Comparison of ENCODE assay signal across 8 cellular contexts in the genomic region with DNA sequence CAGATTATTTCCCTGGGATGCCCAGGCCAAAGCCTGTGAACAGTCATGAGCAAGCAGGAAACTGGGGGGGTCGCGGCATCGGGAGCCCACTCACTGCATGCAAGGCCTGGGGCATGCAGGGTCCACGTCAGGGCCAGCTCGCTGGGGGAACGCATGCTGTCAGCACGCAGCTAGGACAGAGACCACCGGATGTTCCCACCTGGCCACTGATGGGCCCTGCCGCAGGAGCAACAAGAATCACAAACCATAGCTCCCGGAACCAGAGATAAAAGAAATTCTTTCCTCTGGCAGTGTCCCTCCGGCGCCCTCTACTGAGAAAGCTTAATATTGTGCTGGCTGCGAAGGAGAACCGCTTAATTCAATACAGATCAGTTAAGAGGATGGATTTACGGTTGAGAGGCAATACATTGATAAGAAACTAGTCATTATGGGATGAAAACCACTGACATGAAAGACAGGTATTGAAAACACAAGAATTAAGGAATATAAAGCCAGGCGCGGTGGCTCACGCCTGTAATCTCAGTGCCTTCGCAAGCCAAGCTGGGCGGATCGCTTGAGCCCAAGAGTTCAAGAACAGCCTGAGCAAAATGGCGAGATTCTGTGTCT. TPM values are rescaled to one million over a fixed set of nuclear protein-coding genes. Genes with fewer than 3 reads are reported as not detected.
DNase-seq lines count a peak whose midpoint lies in the region; ATAC-seq and TF ChIP-seq lines count a peak whose summit lies in the region.

No MANE protein-coding gene starts in this region.

- BruUV-seq in Panc1 (replicated peaks; lab: Mats Ljungman, UMichigan): no TSS peak

- in situ Hi-C loops in Panc1 (cut with HindIII; ENCODE audit: low pct_unique_long_range_greater_than_20kb, low sequenced_read_pairs): loop anchor here (10.0 kb wide), 1 partner anchor 215 kb away; no protein-coding TSS in a partner anchor

- TF ChIP-seq CTCF in C4-2B (conservative IDR thresholded peaks at IDR 0.05) (peak; percentile 97), Panc1 (IDR thresholded peaks at IDR 0.05) (peak; percentile 97), esophagus muscularis mucosa (IDR thresholded peaks at IDR 0.05) (peak; percentile 68 to 91 (median 70)), nephron (IDR thresholded peaks at IDR 0.05; ENCODE audit: unreplicated experiment in 3 of 3) (peak; percentile 80 to 82 (median 82))

- no peak for TF ChIP-seq POLR2A in esophagus muscularis mucosa (IDR thresholded peaks at IDR 0.05; ENCODE audit: low read depth)

- no peaks in the 10 kb centered on the region for H3K36me3 Mint-ChIP-seq in activated T-cell treated with anti-CD3 and anti-CD28 coated beads, Interleukin-2, amount 50 U/mL, for 4 hours (ENCODE audit: insufficient read depth)
- H3K36me3 Mint-ChIP-seq in nephron (ENCODE audit: low read depth): no peaks in the 10 kb centered on the region
- no peaks in the 10 kb centered on the region for H3K36me3 Mint-ChIP-seq in stimulated activated naive CD8-positive, alpha-beta T cell treated with anti-CD3 and anti-CD28 coated beads, Interleukin-15, Interleukin-2, amounts not matched to agents 100 ng/mL and 50 ng/mL, for 24 hours (ENCODE audit: low read depth)

- H3K27me3 ChIP-seq in Panc1 (ENCODE audit: control insufficient read depth, insufficient read depth, low read length) (no peaks in the 10 kb centered on the region), esophagus muscularis mucosa (peaks cover 0 to 6% (median 0%) of the 10 kb centered on the region in 4 donors)

- POLR2A ChIA-PET in Panc1 (lab: Charles Lee): interaction anchor here (0.7 kb wide), 1 partner anchor 179 kb away, joined by 3 read pairs; no protein-coding TSS in a partner anchor

- H3K9me3 Mint-ChIP-seq in activated T-cell treated with anti-CD3 and anti-CD28 coated beads, Interleukin-2, amount 50 U/mL, for 4 hours: no peaks in the 10 kb centered on the region
- H3K9me3 Mint-ChIP-seq in nephron: no peaks in the 10 kb centered on the region
- no peaks in the 10 kb centered on the region for H3K9me3 Mint-ChIP-seq in stimulated activated naive CD8-positive, alpha-beta T cell treated with anti-CD3 and anti-CD28 coated beads, Interleukin-15, Interleukin-2, amounts not matched to agents 100 ng/mL and 50 ng/mL, for 24 hours

- DNase-seq in HUDEP-2 (lab: John Stamatoyannopoulos, UW; ENCODE audit: unreplicated experiment in 76 of 76) (peak in 54 of 76 experiments; percentile 10 to 71 (median 38)), Panc1 (ENCODE audit: low read depth, low spot score) (no peak), esophagus muscularis mucosa (ENCODE audit: extremely low spot score) (no peak)
- peak; percentile 55 for DNase-seq in activated T-cell treated with anti-CD3 and anti-CD28 coated beads, Interleukin-2, amount 50 U/mL, for 4 hours

- H3K36me3 ChIP-seq in Panc1 (ENCODE audit: control insufficient read depth, insufficient read depth, low read length) (no peaks in the 10 kb centered on the region), esophagus muscularis mucosa (no peaks in the 10 kb centered on the region)

- WGBS in esophagus muscularis mucosa: 22% methylated on average over 19 of the region's 22 CpGs

- intact Hi-C loops in Panc1 (cut with micrococcal nuclease; ENCODE audit: unreplicated experiment) (no loop called here), esophagus muscularis mucosa (cut with DNase I) (loop anchor here (2.0 to 5.0 kb wide), 2 partner anchors 161 to 252 kb away; no protein-coding TSS in a partner anchor)

- H3K27ac ChIP-seq in C4-2B: no peak overlapping the region
- no peak overlapping the region for H3K27ac ChIP-seq in Panc1 (ENCODE audit: low read length)
- no peak overlapping the region for H3K27ac ChIP-seq in esophagus muscularis mucosa (replicated peaks in 1 of 4)

- no peak for TF ChIP-seq EP300 in esophagus muscularis mucosa (IDR thresholded peaks at IDR 0.05)

- H3K9me3 ChIP-seq in Panc1 (ENCODE audit: control insufficient read depth, insufficient read depth, low read depth, low read length) (no peaks in the 10 kb centered on the region), esophagus muscularis mucosa (no peaks in the 10 kb centered on the region)

- no peaks in the 10 kb centered on the region for H3K27me3 Mint-ChIP-seq in activated T-cell treated with anti-CD3 and anti-CD28 coated beads, Interleukin-2, amount 50 U/mL, for 4 hours (ENCODE audit: low read depth)
- peaks cover 16% of the 10 kb centered on the region for H3K27me3 Mint-ChIP-seq in nephron (ENCODE audit: low read depth)
- H3K27me3 Mint-ChIP-seq in stimulated activated naive CD8-positive, alpha-beta T cell treated with anti-CD3 and anti-CD28 coated beads, Interleukin-15, Interleukin-2, amounts not matched to agents 100 ng/mL and 50 ng/mL, for 24 hours: no peaks in the 10 kb centered on the region

- no peaks in the 10 kb centered on the region for H3K4me1 ChIP-seq in Panc1 (ENCODE audit: control insufficient read depth, insufficient read depth, low read length)
- H3K4me1 ChIP-seq in esophagus muscularis mucosa: peaks cover 3 to 9% (median 6%) of the 10 kb centered on the region in 4 donors

- H3K27ac Mint-ChIP-seq in nephron: peak overlapping the region in 2 of 3 experiments; percentile 14 to 33
- H3K27ac Mint-ChIP-seq in stimulated activated naive CD8-positive, alpha-beta T cell treated with anti-CD3 and anti-CD28 coated beads, Interleukin-15, Interleukin-2, amounts not matched to agents 100 ng/mL and 50 ng/mL, for 24 hours: no peak overlapping the region

- CTCF ChIA-PET in Panc1 (lab: Charles Lee): interaction anchor here (0.6 to 1.8 kb wide), 13 partner anchors 8 to 623 kb away, joined by 3 to 11 read pairs (median 5); a partner anchor contains a TSS

- peaks cover 4% of the 10 kb centered on the region for H3K4me1 Mint-ChIP-seq in activated T-cell treated with anti-CD3 and anti-CD28 coated beads, Interleukin-2, amount 50 U/mL, for 4 hours (ENCODE audit: low read depth)
- peaks cover 20% of the 10 kb centered on the region for H3K4me1 Mint-ChIP-seq in nephron
- peaks cover 9% of the 10 kb centered on the region for H3K4me1 Mint-ChIP-seq in stimulated activated naive CD8-positive, alpha-beta T cell treated with anti-CD3 and anti-CD28 coated beads, Interleukin-15, Interleukin-2, amounts not matched to agents 100 ng/mL and 50 ng/mL, for 24 hours (ENCODE audit: low read depth)

- ATAC-seq in Panc1 (peak; percentile 91), GM21786 (IDR thresholded peaks at IDR 0.05; ENCODE audit: unreplicated experiment) (no peak)
- ATAC-seq in activated T-cell treated with anti-CD3 and anti-CD28 coated beads, Interleukin-2, amount 50 U/mL, for 4 hours: peak; percentile 81 to 91

- H3K4me3 Mint-ChIP-seq in activated T-cell treated with anti-CD3 and anti-CD28 coated beads, Interleukin-2, amount 50 U/mL, for 4 hours: peak overlapping the region; percentile 35
- peak overlapping the region in 1 of 3 experiments; percentile 42 for H3K4me3 Mint-ChIP-seq in nephron
- peak overlapping the region; percentile 13 for H3K4me3 Mint-ChIP-seq in stimulated activated naive CD8-positive, alpha-beta T cell treated with anti-CD3 and anti-CD28 coated beads, Interleukin-15, Interleukin-2, amounts not matched to agents 100 ng/mL and 50 ng/mL, for 24 hours

- H3K4me3 ChIP-seq in Panc1 (ENCODE audit: low read depth in 2 of 2, low read length in 2 of 2): 0 out of 4 replicates have a peak overlapping the region, but pooled peaks of 1 of the 2 experiments have one; percentile 23
- peak overlapping the region in 3 of 4 donors; percentile 20 to 46 (median 23) for H3K4me3 ChIP-seq in esophagus muscularis mucosa

RNA-seq across cellular contexts. Expression of a gene that starts 32.6 kb away (rescaled TPM):
- not detected for total RNA-seq in Panc1 (2021; ENCODE audit: unreplicated experiment)
- polyA plus RNA-seq in Panc1 (2012; ENCODE audit: insufficient read length): not detected
- not detected for total RNA-seq in activated T-cell treated with anti-CD3 and anti-CD28 coated beads, Interleukin-2, amount 50 U/mL, for 4 hours
- total RNA-seq in esophagus muscularis mucosa: not detected

RNA-seq across cellular contexts. Expression of a gene that starts 34.8 kb away (rescaled TPM):
- total RNA-seq in Panc1 (2021; ENCODE audit: unreplicated experiment): 2.9 TPM
- polyA plus RNA-seq in Panc1 (2012; ENCODE audit: insufficient read length): 2.3 TPM
- total RNA-seq in activated T-cell treated with anti-CD3 and anti-CD28 coated beads, Interleukin-2, amount 50 U/mL, for 4 hours: not detected
- 1 to 10 TPM in 3 of 4 donors, under 1 TPM in 1; 0.34 to 1.2 (median 1.1) TPM for total RNA-seq in esophagus muscularis mucosa

RNA-seq across cellular contexts. Expression of a gene that starts 40.5 kb away (rescaled TPM):
- total RNA-seq in Panc1 (2021; ENCODE audit: unreplicated experiment) (not detected), esophagus muscularis mucosa (not detected)
- polyA plus RNA-seq in Panc1 (2012; ENCODE audit: insufficient read length): not detected
- total RNA-seq in activated T-cell treated with anti-CD3 and anti-CD28 coated beads, Interleukin-2, amount 50 U/mL, for 4 hours: not detected

RNA-seq across cellular contexts. Expression of a gene that starts 59.1 kb away (rescaled TPM):
- total RNA-seq in Panc1 (2021; ENCODE audit: unreplicated experiment) (not detected), esophagus muscularis mucosa (not detected)
- polyA plus RNA-seq in Panc1 (2012; ENCODE audit: insufficient read length): 0.19 TPM
- not detected for total RNA-seq in activated T-cell treated with anti-CD3 and anti-CD28 coated beads, Interleukin-2, amount 50 U/mL, for 4 hours

Comparison
In these comparisons a context has a peak if more than half of its experiments do, and no peak if none do; other contexts are left out.
1. DNase-seq: peak in HUDEP-2 (54 of 76) and activated T-cell treated with anti-CD3 and anti-CD28 coated beads, Interleukin-2, amount 50 U/mL, for 4 hours (single experiment); none in Panc1 (single experiment) and esophagus muscularis mucosa (single experiment).
2. Peak in every context shown above with its lines, with median percentiles within 50 percentile points of each other: CTCF ChIP-seq.